ENCODE assay signal across 1 cellular context in the genomic region with DNA sequence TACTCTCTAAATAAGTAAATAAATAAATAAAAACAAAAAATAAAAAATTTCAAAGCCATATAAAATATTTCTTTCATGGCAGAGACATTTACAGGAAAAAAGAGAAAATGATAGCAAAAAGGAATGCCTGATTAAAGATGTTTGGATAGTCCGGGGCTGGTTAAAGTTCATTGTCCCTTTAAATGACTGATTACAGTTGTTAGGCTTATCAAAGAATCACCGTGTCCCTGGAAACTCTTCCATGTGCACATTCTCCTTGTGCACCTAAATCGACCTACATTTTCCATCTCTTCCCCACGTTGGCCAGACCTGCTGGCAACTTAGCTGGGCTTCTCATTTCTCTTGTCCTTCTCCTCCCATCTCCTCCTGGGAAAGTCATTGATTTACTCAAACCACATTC.
TF ChIP-seq lines count a peak whose summit lies in the region.

No MANE protein-coding gene starts in this region.

TF ChIP-seq in HepG2, 621 proteins besides CTCF, POLR2A, EP300 and RAD21 (continued from another document):
- TF ChIP-seq, protein P1, sequence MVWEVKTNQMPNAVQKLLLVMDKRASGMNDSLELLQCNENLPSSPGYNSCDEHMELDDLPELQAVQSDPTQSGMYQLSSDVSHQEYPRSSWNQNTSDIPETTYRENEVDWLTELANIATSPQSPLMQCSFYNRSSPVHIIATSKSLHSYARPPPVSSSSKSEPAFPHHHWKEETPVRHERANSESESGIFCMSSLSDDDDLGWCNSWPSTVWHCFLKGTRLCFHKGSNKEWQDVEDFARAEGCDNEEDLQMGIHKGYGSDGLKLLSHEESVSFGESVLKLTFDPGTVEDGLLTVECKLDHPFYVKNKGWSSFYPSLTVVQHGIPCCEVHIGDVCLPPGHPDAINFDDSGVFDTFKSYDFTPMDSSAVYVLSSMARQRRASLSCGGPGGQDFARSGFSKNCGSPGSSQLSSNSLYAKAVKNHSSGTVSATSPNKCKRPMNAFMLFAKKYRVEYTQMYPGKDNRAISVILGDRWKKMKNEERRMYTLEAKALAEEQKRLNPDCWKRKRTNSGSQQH (CRISPR knock-in tag; IDR thresholded peaks at IDR 0.05; ENCODE audit: low read depth) = no peak
- TF ChIP-seq ZNF549 (CRISPR knock-in tag; IDR thresholded peaks at IDR 0.05) = no peak
